In genomic region chr2:109348645-109349554, GRCh38 we compare ENCODE assay signal across 9 cellular contexts.
A peak's percentile ranks its signal among the peaks of the same experiment; 100 is the strongest.
DNase-seq lines count a peak whose midpoint lies in the region; ATAC-seq and TF ChIP-seq lines count a peak whose summit lies in the region.
"Had no signal": no experiment of that assay in that cellular context is flagged by ENCODE, and none has a peak within 500 bp of the region (broad histone marks: within the 10 kb centered on the region; RNA-seq: fewer than 3 reads in every experiment).

No MANE protein-coding gene starts in this region.

- H3K27ac ChIP-seq in neuronal stem cell (replicated peaks; ENCODE audit: low read length): no peak overlapping the region
- H3K27ac ChIP-seq in PC-9: no peak overlapping the region
- H3K27ac ChIP-seq: HL-60, testis had no signal

- no peak overlapping the region for H2BK15ac ChIP-seq in neuronal stem cell (ENCODE audit: low read length)

- H3K14ac ChIP-seq in neuronal stem cell (ENCODE audit: low read length): no peak overlapping the region

- no peak overlapping the region for H3K23ac ChIP-seq in neuronal stem cell (ENCODE audit: low read depth, low read length, poor library complexity)

- no TSS peak for BruUV-seq in PC-9 (replicated peaks; lab: Mats Ljungman, UMichigan)

- H3K18ac ChIP-seq in neuronal stem cell (ENCODE audit: low read length): peak overlapping the region; percentile 29

- H2BK12ac ChIP-seq in neuronal stem cell (ENCODE audit: low read length): no peak overlapping the region

- intact Hi-C loops in PC-9 (cut with micrococcal nuclease; ENCODE audit: unreplicated experiment): loop anchor here (5.0 kb wide), 1 partner anchor 222 kb away; the partner anchor contains the start of gene SH3RF3

- H3K79me2 ChIP-seq in PC-9 (ENCODE audit: low read depth): no peaks in the 10 kb centered on the region

- peaks cover 0 to 2% of the 10 kb centered on the region in 2 donors for H3K9me3 ChIP-seq in neuronal stem cell (replicated peaks in 1 of 2; ENCODE audit: control insufficient read depth in 2 of 2, insufficient read depth in 1 of 2, low read depth in 1 of 2, low read length in 2 of 2)
- no peaks in the 10 kb centered on the region for H3K9me3 ChIP-seq in PC-9 (ENCODE audit: insufficient read depth, low read depth)
- H3K9me3 ChIP-seq: testis had no signal

- H4K8ac ChIP-seq in neuronal stem cell (ENCODE audit: low read depth, low read length): no peak overlapping the region

- no peak overlapping the region for H3K4ac ChIP-seq in neuronal stem cell (ENCODE audit: low read length)

- H4K20me1 ChIP-seq in PC-9 (ENCODE audit: insufficient read depth): 0 out of 2 replicates have a peak, but pooled peaks cover 8% of the 10 kb centered on the region

- H3K4me3 ChIP-seq in neuronal stem cell (ENCODE audit: low read length in 2 of 2): no peak overlapping the region
- no peak overlapping the region for H3K4me3 ChIP-seq in PC-9
- H3K4me3 ChIP-seq: testis had no signal

- CTCF ChIA-PET in PC-9 (lab: Charles Lee): no interaction called here

- no peak overlapping the region for H3K4me2 ChIP-seq in neuronal stem cell (ENCODE audit: insufficient read depth, low read length, poor library complexity, severe bottlenecking)
- no peak overlapping the region for H3K4me2 ChIP-seq in PC-9

- no peak overlapping the region for H2AK5ac ChIP-seq in neuronal stem cell (ENCODE audit: low read depth, low read length)

- ATAC-seq in GM19372 (IDR thresholded peaks at IDR 0.05; ENCODE audit: low read depth, unreplicated experiment) (peak; percentile 73), HG03139 (IDR thresholded peaks at IDR 0.05; ENCODE audit: unreplicated experiment) (peak; percentile 69), HG02973 (IDR thresholded peaks at IDR 0.05; ENCODE audit: unreplicated experiment) (no peak)

- no peaks in the 10 kb centered on the region for H3K79me1 ChIP-seq in neuronal stem cell (ENCODE audit: low read depth, low read length)

- H3K36me3 ChIP-seq in neuronal stem cell (replicated peaks in 1 of 2; ENCODE audit: control insufficient read depth in 2 of 2, insufficient read depth in 2 of 2, low read length in 2 of 2) (no peaks in the 10 kb centered on the region), PC-9 (ENCODE audit: low read depth) (no peaks in the 10 kb centered on the region)

- no peak overlapping the region for H3K9ac ChIP-seq in neuronal stem cell (ENCODE audit: low read depth, low read length, poor library complexity)

- H2BK5ac ChIP-seq in neuronal stem cell (ENCODE audit: low read length): no peak overlapping the region

- POLR2A ChIA-PET in PC-9 (lab: Charles Lee; ENCODE audit: unreplicated experiment): no interaction called here

- H2AFZ ChIP-seq in neuronal stem cell (ENCODE audit: low read length) (peak overlapping the region; percentile 42), PC-9 (no peak overlapping the region)

- H3F3A ChIP-seq in PC-9 (ENCODE audit: insufficient read depth, low read depth): peaks cover 7% of the 10 kb centered on the region

- no CpG with 5 or more reads among the region's 14 CpGs for WGBS in neuronal stem cell (ENCODE audit: extremely low coverage in 2 of 2, insufficient read length in 2 of 2, insufficient replicate concordance in 1 of 2), 2 donors

- no peak for TF ChIP-seq CTCF in PC-9 (conservative IDR thresholded peaks at IDR 0.05)

- H4K91ac ChIP-seq in neuronal stem cell (ENCODE audit: low read depth, low read length, poor library complexity): no peak overlapping the region

- peak; percentile 40 for DNase-seq in activated effector memory CD4-positive, alpha-beta T cell treated with Interleukin-2 at 50 U/mL for 16 hours
- no peak for DNase-seq in neuronal stem cell (ENCODE audit: low spot score)
- no peak for DNase-seq in PC-9
- no peak for DNase-seq in SW480 (ENCODE audit: low spot score)
- DNase-seq: testis had no signal

- H3K27me3 ChIP-seq in neuronal stem cell (ENCODE audit: control insufficient read depth in 3 of 3, insufficient read depth in 3 of 3, low read depth in 1 of 3, low read length in 3 of 3) (no peaks in the 10 kb centered on the region), PC-9 (ENCODE audit: insufficient read depth, low read depth) (no peaks in the 10 kb centered on the region)
- H3K27me3 ChIP-seq: testis had no signal

- no peaks in the 10 kb centered on the region for H3K9me2 ChIP-seq in PC-9 (ENCODE audit: insufficient read depth)

- peaks cover 14 to 18% of the 10 kb centered on the region in 2 donors for H3K4me1 ChIP-seq in neuronal stem cell (ENCODE audit: control insufficient read depth in 2 of 2, insufficient read depth in 1 of 2, low read depth in 1 of 2, low read length in 2 of 2)
- 0 out of 2 replicates have a peak, but pooled peaks cover 8% of the 10 kb centered on the region for H3K4me1 ChIP-seq in PC-9 (replicated peaks; ENCODE audit: insufficient read depth)

- H2BK120ac ChIP-seq in neuronal stem cell (ENCODE audit: low read depth, low read length): no peak overlapping the region
